In the genomic region with DNA sequence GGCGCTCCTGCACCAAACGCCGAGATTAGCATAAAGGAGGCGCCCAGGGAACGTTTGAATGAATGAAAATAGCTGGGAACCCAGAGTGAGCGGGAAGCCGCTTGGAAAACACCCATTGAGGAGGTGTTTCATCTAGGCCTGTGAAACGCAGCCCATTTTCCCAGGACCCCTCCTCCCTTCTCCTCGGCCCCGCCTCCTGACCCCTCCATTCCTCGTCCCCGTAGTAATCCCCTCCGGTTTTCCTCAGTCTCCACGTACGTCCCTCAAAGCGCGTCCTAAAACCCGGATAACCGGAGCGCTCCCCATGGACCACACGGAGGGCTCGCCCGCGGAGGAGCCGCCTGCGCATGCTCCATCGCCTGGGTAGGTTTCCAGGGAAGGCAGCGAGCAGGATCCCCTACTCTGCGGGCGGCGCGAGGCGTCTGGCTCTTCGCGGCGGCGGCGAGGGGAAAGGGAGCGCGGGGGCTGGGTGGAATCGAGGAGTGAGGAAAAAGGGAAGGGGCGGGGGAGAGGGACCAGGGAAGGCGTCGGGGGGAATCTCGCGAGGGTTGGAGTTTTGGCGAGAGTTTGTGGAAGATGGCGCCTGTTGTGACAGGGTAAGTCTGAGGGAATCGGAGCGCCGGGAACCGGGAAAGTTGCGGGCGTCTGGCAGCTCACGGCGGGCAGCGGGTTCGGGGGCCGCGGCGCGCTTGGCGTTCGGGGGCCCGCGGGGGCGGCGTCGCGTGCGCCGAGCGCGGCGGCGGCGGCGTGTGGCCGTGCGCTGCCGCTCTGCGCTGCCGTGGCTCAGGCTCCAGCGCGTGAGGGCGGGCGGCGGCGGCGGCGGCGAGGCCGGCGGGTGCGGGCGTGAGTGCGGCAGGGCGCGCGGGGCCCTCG, we compare ENCODE assay signal across 8 cellular contexts. TPM values are rescaled to one million over a fixed set of nuclear protein-coding genes. Genes with fewer than 3 reads are reported as not detected.
DNase-seq lines count a peak whose midpoint lies in the region; ATAC-seq and TF ChIP-seq lines count a peak whose summit lies in the region.

A gene (plus strand): TSS at position 562 of the 873 bp plus-strand sequence. CDS start 15 bp downstream, at position 577.

- H3K4me1 Mint-ChIP-seq in activated T-helper 2 cell treated with anti-CD3 and anti-CD28 coated beads, Interferon-gamma antibody, Interleukin-2, Interleukin-4, amounts not matched to agents 10 μg/mL and 5 μg/mL and 100 μg/mL, durations not matched to agents 14 hours and 24 hours and 36 hours (ENCODE audit: low read depth), result peaks cover 37% of the 10 kb centered on the region
- H3K4me1 Mint-ChIP-seq in naive thymus-derived CD8-positive, alpha-beta T cell, result peaks cover 25 to 53% (median 43%) of the 10 kb centered on the region in 4 donors
- peaks cover 27 to 34% of the 10 kb centered on the region in 2 donors for H3K4me1 Mint-ChIP-seq in stimulated activated naive B cell treated with anti-CD40 and anti-IgM and Interleukin-4, amounts not matched to agents 10 μg/mL and 1 μg/mL and 100 μg/mL, for 72 hours

- intact Hi-C loops in activated T-helper 2 cell treated with anti-CD3 and anti-CD28 coated beads, Interferon-gamma antibody, Interleukin-2, Interleukin-4, amounts not matched to agents 10 μg/mL and 5 μg/mL and 100 μg/mL, durations not matched to agents 14 hours and 24 hours and 36 hours (cut with micrococcal nuclease), result no loop called here

- H3K4me3 Mint-ChIP-seq in activated T-helper 2 cell treated with anti-CD3 and anti-CD28 coated beads, Interferon-gamma antibody, Interleukin-2, Interleukin-4, amounts not matched to agents 10 μg/mL and 5 μg/mL and 100 μg/mL, durations not matched to agents 14 hours and 24 hours and 36 hours (ENCODE audit: low read depth), result peak within 1 kb of the TSS; percentile 100
- H3K4me3 Mint-ChIP-seq in naive thymus-derived CD8-positive, alpha-beta T cell, result peak within 1 kb of the TSS; percentile 92 to 100 (median 98)
- peak within 1 kb of the TSS; percentile 96 to 98 for H3K4me3 Mint-ChIP-seq in stimulated activated naive B cell treated with anti-CD40 and anti-IgM and Interleukin-4, amounts not matched to agents 10 μg/mL and 1 μg/mL and 100 μg/mL, for 72 hours

- POLR2A ChIA-PET in naive thymus-derived CD8-positive, alpha-beta T cell (lab: Charles Lee), result interaction anchor here (0.6 to 2.3 kb wide), 5 partner anchors 9 to 1008 kb away, joined by 3 to 10 read pairs (median 6); a partner anchor contains a TSS

- H3K36me3 Mint-ChIP-seq in activated T-helper 2 cell treated with anti-CD3 and anti-CD28 coated beads, Interferon-gamma antibody, Interleukin-2, Interleukin-4, amounts not matched to agents 10 μg/mL and 5 μg/mL and 100 μg/mL, durations not matched to agents 14 hours and 24 hours and 36 hours (ENCODE audit: low read depth), result peaks cover 71% of the 10 kb centered on the region
- no peaks in the 10 kb centered on the region for H3K36me3 Mint-ChIP-seq in naive thymus-derived CD8-positive, alpha-beta T cell
- H3K36me3 Mint-ChIP-seq in stimulated activated naive B cell treated with anti-CD40 and anti-IgM and Interleukin-4, amounts not matched to agents 10 μg/mL and 1 μg/mL and 100 μg/mL, for 72 hours, result peaks cover 3 to 6% of the 10 kb centered on the region in 2 donors

- DNase-seq in DMS 273 treated with DMSO at 0.1 percent for 48 hours (lab: John Stamatoyannopoulos, UW) (peak; percentile 89), M059J (ENCODE audit: low read depth) (peak; percentile 97), fibroblast of mammary gland (ENCODE audit: low read depth) (peak; percentile 95)
- DNase-seq in activated T-helper 2 cell treated with anti-CD3 and anti-CD28 coated beads, Interferon-gamma antibody, Interleukin-2, Interleukin-4, amounts not matched to agents 10 μg/mL and 5 μg/mL and 100 μg/mL, durations not matched to agents 14 hours and 24 hours and 36 hours (ENCODE audit: low spot score), result peak; percentile 80
- DNase-seq in naive thymus-derived CD8-positive, alpha-beta T cell, result peak; percentile 72 to 93 (median 82)
- DNase-seq in stimulated activated naive B cell treated with anti-CD40 and anti-IgM and Interleukin-4, amounts not matched to agents 10 μg/mL and 1 μg/mL and 100 μg/mL, for 72 hours, result peak; percentile 78

- TF ChIP-seq CTCF in fibroblast of mammary gland (conservative IDR thresholded peaks at IDR 0.05; ENCODE audit: control insufficient read depth, insufficient read depth, low read depth, low read length), result no peak

- peak; percentile 38; the same call in 1 of the 2 replicates for TF ChIP-seq POLR2A in Raji (IDR thresholded peaks at IDR 0.05; ENCODE audit: insufficient read depth, low read depth, low read length)

- peak within 1 kb of the TSS; percentile 100 for H3K27ac Mint-ChIP-seq in activated T-helper 2 cell treated with anti-CD3 and anti-CD28 coated beads, Interferon-gamma antibody, Interleukin-2, Interleukin-4, amounts not matched to agents 10 μg/mL and 5 μg/mL and 100 μg/mL, durations not matched to agents 14 hours and 24 hours and 36 hours
- peak within 1 kb of the TSS; percentile 95 to 100 (median 98) for H3K27ac Mint-ChIP-seq in naive thymus-derived CD8-positive, alpha-beta T cell
- peak within 1 kb of the TSS; percentile 99 for H3K27ac Mint-ChIP-seq in stimulated activated naive B cell treated with anti-CD40 and anti-IgM and Interleukin-4, amounts not matched to agents 10 μg/mL and 1 μg/mL and 100 μg/mL, for 72 hours

- H3K27me3 Mint-ChIP-seq in activated T-helper 2 cell treated with anti-CD3 and anti-CD28 coated beads, Interferon-gamma antibody, Interleukin-2, Interleukin-4, amounts not matched to agents 10 μg/mL and 5 μg/mL and 100 μg/mL, durations not matched to agents 14 hours and 24 hours and 36 hours (ENCODE audit: low read depth), result no peaks in the 10 kb centered on the region
- H3K27me3 Mint-ChIP-seq in naive thymus-derived CD8-positive, alpha-beta T cell, result no peaks in the 10 kb centered on the region
- H3K27me3 Mint-ChIP-seq in stimulated activated naive B cell treated with anti-CD40 and anti-IgM and Interleukin-4, amounts not matched to agents 10 μg/mL and 1 μg/mL and 100 μg/mL, for 72 hours, result no peaks in the 10 kb centered on the region

- peak within 1 kb of the TSS; percentile 91 for H3K4me3 ChIP-seq in fibroblast of mammary gland (ENCODE audit: control insufficient read depth, low read depth, low read length)

- ATAC-seq in GM21737 (IDR thresholded peaks at IDR 0.05; ENCODE audit: unreplicated experiment), result peak; percentile 27
- peak; percentile 37 to 38 for ATAC-seq in naive thymus-derived CD8-positive, alpha-beta T cell
- ATAC-seq in stimulated activated naive B cell treated with anti-CD40 and anti-IgM and Interleukin-4, amounts not matched to agents 10 μg/mL and 1 μg/mL and 100 μg/mL, for 72 hours (replicated peaks), result peak; percentile 17 to 27

- H3K9me3 Mint-ChIP-seq in activated T-helper 2 cell treated with anti-CD3 and anti-CD28 coated beads, Interferon-gamma antibody, Interleukin-2, Interleukin-4, amounts not matched to agents 10 μg/mL and 5 μg/mL and 100 μg/mL, durations not matched to agents 14 hours and 24 hours and 36 hours, result peaks cover 21% of the 10 kb centered on the region
- peaks cover 0 to 12% (median 2%) of the 10 kb centered on the region in 9 donors for H3K9me3 Mint-ChIP-seq in naive thymus-derived CD8-positive, alpha-beta T cell
- peaks cover 3 to 6% of the 10 kb centered on the region in 2 donors for H3K9me3 Mint-ChIP-seq in stimulated activated naive B cell treated with anti-CD40 and anti-IgM and Interleukin-4, amounts not matched to agents 10 μg/mL and 1 μg/mL and 100 μg/mL, for 72 hours

RNA-seq across cellular contexts. Expression of the gene that starts here (rescaled TPM):
- 53.9 and 103 TPM in 2 replicates for total RNA-seq in M059J (2014; rRNA removed; shearing (Covaris generic))
- 527 and 540 TPM in 2 replicates for total RNA-seq in activated T-helper 2 cell treated with anti-CD3 and anti-CD28 coated beads, Interferon-gamma antibody, Interleukin-2, Interleukin-4, amounts not matched to agents 10 μg/mL and 5 μg/mL and 100 μg/mL, durations not matched to agents 14 hours and 24 hours and 36 hours
- total RNA-seq in naive thymus-derived CD8-positive, alpha-beta T cell, result 10 to 100 TPM; 56.2 to 59.6 TPM
- 10 to 100 TPM; 49.1 to 78.4 (median 73.2) TPM for polyA plus RNA-seq in naive thymus-derived CD8-positive, alpha-beta T cell

Comparison
In these comparisons a context has a peak if more than half of its experiments do, and no peak if none do; other contexts are left out.
1. Peak in every context shown above with its lines: DNase-seq, ATAC-seq and H3K4me3 ChIP-seq.